ENCODE assay signal across 16 cellular contexts in the genomic region with DNA sequence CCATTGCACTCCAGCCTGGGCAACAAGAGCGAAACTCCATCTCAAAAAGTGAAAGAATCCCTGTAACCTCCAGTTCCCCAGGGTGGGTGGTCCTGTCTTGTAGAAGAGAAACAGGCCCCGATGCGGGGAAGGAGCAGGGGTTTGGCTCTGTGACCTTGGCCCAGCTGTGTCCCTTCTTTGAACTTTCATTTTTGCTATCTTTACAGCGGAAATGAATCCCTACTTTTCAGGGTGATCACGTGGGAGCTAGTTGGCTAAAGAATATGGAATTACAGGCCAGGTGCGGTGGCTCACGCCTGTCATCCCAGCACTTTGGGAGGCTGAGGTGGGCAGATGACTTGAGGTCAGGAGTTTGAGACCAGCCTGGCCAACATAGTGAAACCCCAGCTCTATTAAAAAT. TPM values are rescaled to one million over a fixed set of nuclear protein-coding genes. Genes with fewer than 3 reads are reported as not detected.
"Had no signal": no experiment of that assay in that cellular context is flagged by ENCODE, and none has a peak within 500 bp of the region (broad histone marks: within the 10 kb centered on the region; RNA-seq: fewer than 3 reads in every experiment).

No MANE protein-coding gene starts in this region.

RNA-seq across cellular contexts. Expression of a gene that starts 5.8 kb away (rescaled TPM):
- total RNA-seq: activated CD4-positive, alpha-beta T cell treated with anti-CD3 and anti-CD28 coated beads, Interleukin-2, amount 10 ng/mL, durations not matched to agents 7 days and 5 days; activated CD8-positive, alpha-beta T cell treated with anti-CD3 and anti-CD28 coated beads, Interleukin-2, amount 10 ng/mL, durations not matched to agents 7 days and 5 days; activated naive CD8-positive, alpha-beta T cell treated with anti-CD3 and anti-CD28 coated beads, Interleukin-2, amount 10 ng/mL, durations not matched to agents 7 days and 5 days; activated T-helper 2 cell treated with anti-CD3 and anti-CD28 coated beads, Interferon-gamma antibody, Interleukin-2, Interleukin-4, amounts not matched to agents 10 μg/mL and 5 μg/mL and 100 μg/mL, durations not matched to agents 14 hours and 24 hours and 36 hours; cardiac septum; Right ventricle myocardium inferior; SK-MEL-5; T-helper 17 cell had no signal

RNA-seq across cellular contexts. Expression of a gene that starts 36.4 kb away (rescaled TPM):
- total RNA-seq: activated CD4-positive, alpha-beta T cell treated with anti-CD3 and anti-CD28 coated beads, Interleukin-2, amount 10 ng/mL, durations not matched to agents 7 days and 5 days; activated CD8-positive, alpha-beta T cell treated with anti-CD3 and anti-CD28 coated beads, Interleukin-2, amount 10 ng/mL, durations not matched to agents 7 days and 5 days; activated naive CD8-positive, alpha-beta T cell treated with anti-CD3 and anti-CD28 coated beads, Interleukin-2, amount 10 ng/mL, durations not matched to agents 7 days and 5 days; activated T-helper 2 cell treated with anti-CD3 and anti-CD28 coated beads, Interferon-gamma antibody, Interleukin-2, Interleukin-4, amounts not matched to agents 10 μg/mL and 5 μg/mL and 100 μg/mL, durations not matched to agents 14 hours and 24 hours and 36 hours; T-helper 17 cell had no signal

RNA-seq across cellular contexts. Expression of a gene that starts 49.9 kb away (rescaled TPM):
- total RNA-seq: activated CD4-positive, alpha-beta T cell treated with anti-CD3 and anti-CD28 coated beads for 36 hours; activated CD4-positive, alpha-beta T cell treated with anti-CD3 and anti-CD28 coated beads, Interleukin-2, amount 10 ng/mL, durations not matched to agents 7 days and 5 days; activated CD8-positive, alpha-beta T cell treated with anti-CD3 and anti-CD28 coated beads, Interleukin-2, amount 10 ng/mL, durations not matched to agents 7 days and 5 days; activated naive CD8-positive, alpha-beta T cell treated with anti-CD3 and anti-CD28 coated beads, Interleukin-2, amount 10 ng/mL, durations not matched to agents 7 days and 5 days; activated T-helper 2 cell treated with anti-CD3 and anti-CD28 coated beads, Interferon-gamma antibody, Interleukin-2, Interleukin-4, amounts not matched to agents 10 μg/mL and 5 μg/mL and 100 μg/mL, durations not matched to agents 14 hours and 24 hours and 36 hours; astrocyte; body of pancreas; breast epithelium; cardiac septum; M059J; OCI-LY7; PC-9; Right ventricle myocardium inferior; SK-MEL-5; T-helper 17 cell; WTC11 had no signal
